In the genomic region with DNA sequence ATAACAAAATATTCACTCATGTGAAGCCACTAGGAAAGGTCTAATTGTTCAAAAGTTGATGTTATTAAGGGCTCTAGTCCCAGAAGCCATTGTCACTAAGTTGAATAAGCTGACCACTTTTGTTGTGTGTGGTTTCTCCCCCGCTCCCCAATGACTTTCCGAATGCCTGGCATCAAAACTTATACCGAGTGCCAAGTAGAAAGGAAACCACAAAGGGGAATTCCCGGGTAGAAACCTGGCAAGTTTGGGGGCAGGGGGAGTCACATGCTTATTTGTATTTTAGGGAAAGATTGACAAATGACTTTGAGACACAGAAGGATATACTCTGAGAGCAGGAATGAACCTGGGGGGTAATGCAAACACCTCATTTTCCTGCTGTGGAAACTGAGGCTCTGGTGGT, we compare ENCODE assay signal across 10 cellular contexts.
A peak's percentile ranks its signal among the peaks of the same experiment; 100 is the strongest.
DNase-seq lines count a peak whose midpoint lies in the region; ATAC-seq and TF ChIP-seq lines count a peak whose summit lies in the region.
"Had no signal": no experiment of that assay in that cellular context is flagged by ENCODE, and none has a peak within 500 bp of the region (broad histone marks: within the 10 kb centered on the region; RNA-seq: fewer than 3 reads in every experiment).

No MANE protein-coding gene starts in this region.

- H3K27ac ChIP-seq in left ventricle myocardium inferior (replicated peaks) = peak overlapping the region; percentile 3
- peak overlapping the region in 1 of 2 donors; percentile 51 for H3K27ac ChIP-seq in coronary artery
- no peak overlapping the region for H3K27ac ChIP-seq in colonic mucosa

- intact Hi-C loops in left ventricle myocardium inferior (cut with micrococcal nuclease) (loop anchor here (10.0 kb wide), 1 partner anchor 153 kb away; the partner anchor contains the start of gene TGFBR3), Right ventricle myocardium superior (cut with DNase I) (no loop called here), colonic mucosa (cut with DNase I) (no loop called here)

- H3K9me3 Mint-ChIP-seq in natural killer cell treated with Interleukin-12 subunit alpha and Interleukin-12 subunit beta and Interleukin-15 and Interleukin-18, amount 100 ng/mL, for 72 hours = no peaks in the 10 kb centered on the region

- no peaks in the 10 kb centered on the region for H3K27me3 Mint-ChIP-seq in natural killer cell treated with Interleukin-12 subunit alpha and Interleukin-12 subunit beta and Interleukin-15 and Interleukin-18, amount 100 ng/mL, for 72 hours

- H3K27ac Mint-ChIP-seq in natural killer cell treated with Interleukin-12 subunit alpha and Interleukin-12 subunit beta and Interleukin-15 and Interleukin-18, amount 100 ng/mL, for 72 hours = peak overlapping the region; percentile 94

- H3K4me1 ChIP-seq in left ventricle myocardium inferior = peaks cover 76% of the 10 kb centered on the region
- peaks cover 65% of the 10 kb centered on the region for H3K4me1 ChIP-seq in adipocyte (ENCODE audit: control insufficient read depth, insufficient read depth, low read length)
- H3K4me1 ChIP-seq in colonic mucosa = peaks cover 4% of the 10 kb centered on the region

- H3K27me3 ChIP-seq in left ventricle myocardium inferior (ENCODE audit: low read depth) = no peaks in the 10 kb centered on the region
- H3K27me3 ChIP-seq in adipocyte (replicated peaks; ENCODE audit: control insufficient read depth, insufficient read depth, low read length) = no peaks in the 10 kb centered on the region
- no peaks in the 10 kb centered on the region for H3K27me3 ChIP-seq in colonic mucosa

- ATAC-seq in Right ventricle myocardium superior (ENCODE audit: poor library complexity) = no peak
- ATAC-seq in natural killer cell treated with Interleukin-12 subunit alpha and Interleukin-12 subunit beta and Interleukin-15 and Interleukin-18, amount 100 ng/mL, for 72 hours = peak; percentile 10 to 29
- no peak for ATAC-seq in GM19023 (IDR thresholded peaks at IDR 0.05; ENCODE audit: unreplicated experiment)

- H3K4me1 Mint-ChIP-seq in natural killer cell treated with Interleukin-12 subunit alpha and Interleukin-12 subunit beta and Interleukin-15 and Interleukin-18, amount 100 ng/mL, for 72 hours (ENCODE audit: low read depth in 2 of 2) = peaks cover 77 to 79% of the 10 kb centered on the region in 2 donors

- TF ChIP-seq CTCF in left ventricle myocardium inferior (IDR thresholded peaks at IDR 0.05; ENCODE audit: borderline replicate concordance) (no peak), coronary artery (IDR thresholded peaks at IDR 0.05) (no peak), colonic mucosa (IDR thresholded peaks at IDR 0.05) (no peak)

- no peak for DNase-seq in left ventricle myocardium inferior
- DNase-seq in Right ventricle myocardium superior = no peak
- DNase-seq in adipocyte (ENCODE audit: low read depth) = peak; percentile 73
- peak; percentile 76 for DNase-seq in natural killer cell treated with Interleukin-12 subunit alpha and Interleukin-12 subunit beta and Interleukin-15 and Interleukin-18, amount 100 ng/mL, for 72 hours (ENCODE audit: low spot score)
- no peak for DNase-seq in DMS53 treated with DMSO at 0.1 percent for 48 hours (lab: John Stamatoyannopoulos, UW; ENCODE audit: unreplicated experiment)
- no peak for DNase-seq in coronary artery (ENCODE audit: low spot score)
- no peak for DNase-seq in colonic mucosa
- DNase-seq: caudate nucleus, DND-41 had no signal

- H3K4me3 ChIP-seq in left ventricle myocardium inferior (no peak overlapping the region), adipocyte (ENCODE audit: low read length) (no peak overlapping the region), coronary artery (no peak overlapping the region), colonic mucosa (no peak overlapping the region)

- H3K36me3 ChIP-seq in left ventricle myocardium inferior (peaks cover 7% of the 10 kb centered on the region), adipocyte (ENCODE audit: control insufficient read depth, insufficient read depth, low read length, severe bottlenecking) (peaks cover 56% of the 10 kb centered on the region), colonic mucosa (no peaks in the 10 kb centered on the region)

- peak overlapping the region; percentile 87 for H3K4me3 Mint-ChIP-seq in natural killer cell treated with Interleukin-12 subunit alpha and Interleukin-12 subunit beta and Interleukin-15 and Interleukin-18, amount 100 ng/mL, for 72 hours

- peaks cover 19% of the 10 kb centered on the region for H3K36me3 Mint-ChIP-seq in natural killer cell treated with Interleukin-12 subunit alpha and Interleukin-12 subunit beta and Interleukin-15 and Interleukin-18, amount 100 ng/mL, for 72 hours

- H3K9me3 ChIP-seq in left ventricle myocardium inferior (replicated peaks) = no peaks in the 10 kb centered on the region
- no peaks in the 10 kb centered on the region for H3K9me3 ChIP-seq in adipocyte (ENCODE audit: control insufficient read depth, low read length)
- no peaks in the 10 kb centered on the region for H3K9me3 ChIP-seq in colonic mucosa

- H3K9ac ChIP-seq in adipocyte (ENCODE audit: low read length) = peak overlapping the region; percentile 18
- no peak overlapping the region for H3K9ac ChIP-seq in colonic mucosa (ENCODE audit: low read depth in 2 of 2, low read length in 2 of 2)

Comparison
In these comparisons a context has a peak if more than half of its experiments do, and no peak if none do; other contexts are left out.
1. DNase-seq: peak in adipocyte (single experiment) and natural killer cell treated with Interleukin-12 subunit alpha and Interleukin-12 subunit beta and Interleukin-15 and Interleukin-18, amount 100 ng/mL, for 72 hours (single experiment); none in left ventricle myocardium inferior (single experiment), Right ventricle myocardium superior (single experiment), DMS53 treated with DMSO at 0.1 percent for 48 hours (single experiment), coronary artery (single experiment) and colonic mucosa (single experiment).
2. ATAC-seq: peak in natural killer cell treated with Interleukin-12 subunit alpha and Interleukin-12 subunit beta and Interleukin-15 and Interleukin-18, amount 100 ng/mL, for 72 hours (2 of 2); none in Right ventricle myocardium superior (single experiment) and GM19023 (single experiment).